Comparison of ENCODE assay signal across 10 cellular contexts in genomic region chr7:27170936-27171635, GRCh38. TPM values are rescaled to one million over a fixed set of nuclear protein-coding genes. Genes with fewer than 3 reads are reported as not detected.
A peak's percentile ranks its signal among the peaks of the same experiment; 100 is the strongest.
DNase-seq lines count a peak whose midpoint lies in the region; ATAC-seq, FAIRE-seq and TF ChIP-seq lines count a peak whose summit lies in the region.
"Had no signal": no experiment of that assay in that cellular context is flagged by ENCODE, and none has a peak within 500 bp of the region (broad histone marks: within the 10 kb centered on the region; RNA-seq: fewer than 3 reads in every experiment).

No MANE protein-coding gene starts in this region.

- no peak for ATAC-seq in activated T-cell treated with anti-CD3 and anti-CD28 coated beads, Interleukin-2, amount 50 U/mL, for 4 hours
- ATAC-seq in GM19467 (IDR thresholded peaks at IDR 0.05; ENCODE audit: unreplicated experiment): no peak
- ATAC-seq: activated CD4-positive, CD25-positive, alpha-beta regulatory T cell treated with anti-CD3 and anti-CD28 coated beads, Interleukin-2, amount 50 U/mL, for 24 hours had no signal

- peaks cover 75% of the 10 kb centered on the region for H3K27me3 Mint-ChIP-seq in activated T-cell treated with anti-CD3 and anti-CD28 coated beads, Interleukin-2, amount 50 U/mL, for 4 hours (ENCODE audit: low read depth)

- TF ChIP-seq CTCF in RWPE1 (conservative IDR thresholded peaks at IDR 0.05; ENCODE audit: low read depth) (no peak), kidney (IDR thresholded peaks at IDR 0.05; ENCODE audit: borderline replicate concordance, extremely low read depth, insufficient read depth) (no peak), tibial artery (IDR thresholded peaks at IDR 0.05) (no peak), WERI-Rb-1 (IDR thresholded peaks at IDR 0.05; ENCODE audit: low read depth, low read length) (no peak)

- H3K4me3 ChIP-seq in kidney (ENCODE audit: low read length in 2 of 2) (peak overlapping the region; percentile 62 to 86), tibial artery (peak overlapping the region; percentile 68 to 91), WERI-Rb-1 (ENCODE audit: low read depth, low read length) (no peak overlapping the region)

- H3K4me1 ChIP-seq in kidney (ENCODE audit: control insufficient read depth in 1 of 2, insufficient read depth in 1 of 2, low read depth in 1 of 2, low read length in 2 of 2): no peaks in the 10 kb centered on the region
- H3K4me1 ChIP-seq in tibial artery: peaks cover 0 to 42% (median 12%) of the 10 kb centered on the region in 4 donors

- no peaks in the 10 kb centered on the region for H3K9me3 Mint-ChIP-seq in activated T-cell treated with anti-CD3 and anti-CD28 coated beads, Interleukin-2, amount 50 U/mL, for 4 hours

- H3K36me3 ChIP-seq in kidney (ENCODE audit: control insufficient read depth in 1 of 2, insufficient read depth in 2 of 2, low read length in 2 of 2): no peaks in the 10 kb centered on the region
- no peaks in the 10 kb centered on the region for H3K36me3 ChIP-seq in tibial artery
- no peaks in the 10 kb centered on the region for H3K36me3 ChIP-seq in WERI-Rb-1

- no peak overlapping the region for H3K4me3 Mint-ChIP-seq in activated T-cell treated with anti-CD3 and anti-CD28 coated beads, Interleukin-2, amount 50 U/mL, for 4 hours

- peaks cover 28% of the 10 kb centered on the region for H3K4me1 Mint-ChIP-seq in activated T-cell treated with anti-CD3 and anti-CD28 coated beads, Interleukin-2, amount 50 U/mL, for 4 hours (ENCODE audit: low read depth)

- CTCF ChIA-PET in RWPE1 (lab: Yijun Ruan, JAX): interaction anchor here (0.6 to 4.1 kb wide), 5 partner anchors 8 to 873 kb away, joined by 3 to 30 read pairs (median 4); no protein-coding TSS in a partner anchor

- POLR2A ChIA-PET in RWPE1 (lab: Yijun Ruan, JAX; ENCODE audit: low non-redundant PET): no interaction called here

- H3K9me3 ChIP-seq in kidney (ENCODE audit: control insufficient read depth in 1 of 2, low read length in 2 of 2) (no peaks in the 10 kb centered on the region), tibial artery (no peaks in the 10 kb centered on the region), WERI-Rb-1 (ENCODE audit: severe bottlenecking) (peaks cover 13% of the 10 kb centered on the region)

- H3K27ac ChIP-seq in RWPE1: peak overlapping the region; percentile 95
- peak overlapping the region; percentile 84 to 96 for H3K27ac ChIP-seq in kidney (ENCODE audit: low read depth in 2 of 2, low read length in 2 of 2)
- peak overlapping the region; percentile 96 to 97 for H3K27ac ChIP-seq in tibial artery
- no peak overlapping the region for H3K27ac ChIP-seq in WERI-Rb-1

- H3K36me3 Mint-ChIP-seq in activated T-cell treated with anti-CD3 and anti-CD28 coated beads, Interleukin-2, amount 50 U/mL, for 4 hours (ENCODE audit: insufficient read depth): no peaks in the 10 kb centered on the region

- peak; percentile 25 for DNase-seq in activated T-cell treated with anti-CD3 and anti-CD28 coated beads, Interleukin-2, amount 50 U/mL, for 1 hour
- DNase-seq in activated T-cell treated with anti-CD3 and anti-CD28 coated beads, Interleukin-2, amount 50 U/mL, for 4 hours: no peak
- DNase-seq in RWPE1 (ENCODE audit: low spot score) (no peak), kidney (peak; percentile 69), tibial artery (peak; percentile 40 to 74), WERI-Rb-1 (no peak), NCI-H146 (lab: John Stamatoyannopoulos, UW) (no peak)
- DNase-seq: stimulated activated naive CD4-positive, alpha-beta T cell had no signal

- intact Hi-C loops in kidney (cut with DNase I): loop anchor here (10.0 kb wide), 1 partner anchor 1316 kb away; no protein-coding TSS in a partner anchor
- intact Hi-C loops in tibial artery (cut with DNase I; ENCODE audit: low total_unique reads): loop anchor here (5.0 kb wide), 1 partner anchor 974 kb away; no protein-coding TSS in a partner anchor

- no peaks in the 10 kb centered on the region for H3K27me3 ChIP-seq in tibial artery
- H3K27me3 ChIP-seq in WERI-Rb-1 (ENCODE audit: insufficient read depth, low read depth, severe bottlenecking): peaks cover 82% of the 10 kb centered on the region

- peak; percentile 33 for FAIRE-seq in kidney (lab: Jason Lieb, UNC)

- peak overlapping the region; percentile 85 to 95 for H3K9ac ChIP-seq in kidney (ENCODE audit: low read length in 2 of 2)

RNA-seq across cellular contexts. Expression of gene HOXA10, which starts 3.0 kb away (rescaled TPM):
- under 1 TPM; 0.08 to 0.14 (median 0.10) TPM for total RNA-seq in activated T-cell treated with anti-CD3 and anti-CD28 coated beads, Interleukin-2, amount 50 U/mL, for 4 hours
- 16.3 TPM for total RNA-seq in kidney
- 17.9 TPM for polyA plus RNA-seq in kidney (ENCODE audit: insufficient read depth, low read depth, low replicate concordance)

RNA-seq across cellular contexts. Expression of gene HOXA9, which starts 5.7 kb away (rescaled TPM):
- under 1 TPM in 2 of 3 donors, not detected in 1; 0.28 to 0.76 TPM for total RNA-seq in activated T-cell treated with anti-CD3 and anti-CD28 coated beads, Interleukin-2, amount 50 U/mL, for 4 hours
- 36.8 TPM for total RNA-seq in kidney
- 36.7 TPM for polyA plus RNA-seq in kidney (ENCODE audit: insufficient read depth, low read depth, low replicate concordance)

RNA-seq across cellular contexts. Expression of gene HOXA11, which starts 13.9 kb away (rescaled TPM):
- not detected for total RNA-seq in activated T-cell treated with anti-CD3 and anti-CD28 coated beads, Interleukin-2, amount 50 U/mL, for 4 hours
- 5.2 TPM for total RNA-seq in kidney
- polyA plus RNA-seq in kidney (ENCODE audit: insufficient read depth, low read depth, low replicate concordance): 5.5 TPM

RNA-seq across cellular contexts. Expression of gene HOXA7, which starts 14.6 kb away (rescaled TPM):
- not detected for total RNA-seq in activated T-cell treated with anti-CD3 and anti-CD28 coated beads, Interleukin-2, amount 50 U/mL, for 4 hours
- 31.3 TPM for total RNA-seq in kidney
- 23.8 TPM for polyA plus RNA-seq in kidney (ENCODE audit: insufficient read depth, low read depth, low replicate concordance)

RNA-seq across cellular contexts. Expression of gene HOXA3, which starts 18.7 kb away (rescaled TPM):
- not detected for total RNA-seq in activated T-cell treated with anti-CD3 and anti-CD28 coated beads, Interleukin-2, amount 50 U/mL, for 4 hours
- 21.2 TPM for total RNA-seq in kidney
- polyA plus RNA-seq in kidney (ENCODE audit: insufficient read depth, low read depth, low replicate concordance): 6.3 TPM

Comparison
In these comparisons a context has a peak if more than half of its experiments do, and no peak if none do; other contexts are left out.
1. DNase-seq: peak in activated T-cell treated with anti-CD3 and anti-CD28 coated beads, Interleukin-2, amount 50 U/mL, for 1 hour (single experiment), kidney (single experiment) and tibial artery (2 of 2); none in activated T-cell treated with anti-CD3 and anti-CD28 coated beads, Interleukin-2, amount 50 U/mL, for 4 hours (single experiment), RWPE1 (single experiment), WERI-Rb-1 (single experiment) and NCI-H146 (single experiment).
2. RNA of gene HOXA10, which starts 3.0 kb away (total RNA-seq): 16.3 TPM in kidney (single experiment); 0.08 to 0.14 TPM in activated T-cell treated with anti-CD3 and anti-CD28 coated beads, Interleukin-2, amount 50 U/mL, for 4 hours; every median in the first group is over 10 times any median in the second.
3. RNA of gene HOXA9, which starts 5.7 kb away (total RNA-seq): 36.8 TPM in kidney (single experiment); 0.28 to 0.76 TPM in activated T-cell treated with anti-CD3 and anti-CD28 coated beads, Interleukin-2, amount 50 U/mL, for 4 hours; every median in the first group is over 10 times any median in the second.